ENCODE assay signal across 1 cellular context in genomic region chr10:76711374-76711997, GRCh38.
TF ChIP-seq lines count a peak whose summit lies in the region.

No MANE protein-coding gene starts in this region.

TF ChIP-seq in H1, 55 proteins besides CTCF, POLR2A, EP300 and RAD21:
- TF ChIP-seq SUZ12 (IDR thresholded peaks at IDR 0.05; ENCODE audit: low read length) (no peak), ASH2L (IDR thresholded peaks at IDR 0.05; ENCODE audit: low read length) (peak; percentile 25)
